In genomic region chr17:18625509-18626104, GRCh38 we compare ENCODE assay signal across 8 cellular contexts. TPM values are rescaled to one million over a fixed set of nuclear protein-coding genes. Genes with fewer than 3 reads are reported as not detected.
A peak's percentile ranks its signal among the peaks of the same experiment; 100 is the strongest.
DNase-seq lines count a peak whose midpoint lies in the region; ATAC-seq and TF ChIP-seq lines count a peak whose summit lies in the region.
"Not testable (repeated sequence)": the region's sequence is repeated elsewhere in the genome, so short reads cannot be mapped to it uniquely, and the experiment has no call there.

No MANE protein-coding gene starts in this region.

- peak; percentile 91 for DNase-seq in DND-41
- DNase-seq in H7 = peak; percentile 74
- peak; percentile 79 for DNase-seq in NAMALWA (ENCODE audit: low spot score)
- peak; percentile 98 for DNase-seq in activated naive CD4-positive, alpha-beta T cell treated with anti-CD3 and anti-CD28 coated beads for 36 hours
- peak; percentile 50 to 86 for DNase-seq in foreskin fibroblast
- peak; percentile 99 for DNase-seq in stimulated activated CD8-positive, alpha-beta memory T cell treated with anti-CD3 and anti-CD28 coated beads, Interleukin-4, amount 100 ng/mL, for 48 hours

- peak; percentile 95 for ATAC-seq in DND-41 (ENCODE audit: insufficient read depth, low read depth)

- H2AFZ ChIP-seq in DND-41 (ENCODE audit: low read depth, low read length) (peak overlapping the region; percentile 71), SU-DHL-6 (ENCODE audit: low read depth, low read length, severe bottlenecking) (peak overlapping the region; percentile 90)

- not testable (repeated sequence) for H3K79me2 ChIP-seq in DND-41 (ENCODE audit: insufficient read depth, low read length); SU-DHL-6 (ENCODE audit: insufficient read depth, low read length)

- CTCF ChIA-PET in activated naive CD4-positive, alpha-beta T cell treated with anti-CD3 and anti-CD28 coated beads for 36 hours (lab: Charles Lee) = interaction anchor here (0.6 to 1.6 kb wide), 12 partner anchors 26 to 666 kb away, joined by 3 to 11 read pairs (median 3); no protein-coding TSS in a partner anchor

- H3K36me3 ChIP-seq in DND-41 (ENCODE audit: insufficient read depth, low read length); H7 (replicated peaks; ENCODE audit: control insufficient read depth, insufficient read depth, low read length); SU-DHL-6 (ENCODE audit: low read length): not testable (repeated sequence)

- H3K4me2 ChIP-seq in DND-41 (ENCODE audit: insufficient read depth, low read length) = peak overlapping the region; percentile 60
- peak overlapping the region; percentile 37 for H3K4me2 ChIP-seq in SU-DHL-6 (ENCODE audit: low read depth, low read length, poor library complexity, severe bottlenecking)

- not testable (repeated sequence) for H3K27me3 ChIP-seq in DND-41 (ENCODE audit: insufficient read depth, low read length, poor library complexity); H7 (ENCODE audit: control insufficient read depth, insufficient read depth, low read length); SU-DHL-6 (ENCODE audit: low read length)

- not testable (repeated sequence) for H3F3A ChIP-seq in SU-DHL-6 (ENCODE audit: insufficient read depth)

- not testable (repeated sequence) for H3K4me1 Mint-ChIP-seq in activated naive CD4-positive, alpha-beta T cell treated with anti-CD3 and anti-CD28 coated beads for 36 hours (ENCODE audit: low read depth); nephron

- intact Hi-C loops in activated naive CD4-positive, alpha-beta T cell treated with anti-CD3 and anti-CD28 coated beads for 36 hours (cut with micrococcal nuclease) = loop anchor here (10.0 kb wide), 1 partner anchor 379 kb away; the partner anchor contains the start of gene FAM83G

- not testable (repeated sequence) for H3K4me1 ChIP-seq in DND-41 (ENCODE audit: insufficient read depth, low read length)

- not testable (repeated sequence) for H3K9me3 Mint-ChIP-seq in activated naive CD4-positive, alpha-beta T cell treated with anti-CD3 and anti-CD28 coated beads for 36 hours; nephron

- H3K36me3 Mint-ChIP-seq in activated naive CD4-positive, alpha-beta T cell treated with anti-CD3 and anti-CD28 coated beads for 36 hours (ENCODE audit: low read depth); nephron (ENCODE audit: low read depth): not testable (repeated sequence)

- H4K20me1 ChIP-seq in DND-41 (ENCODE audit: insufficient read depth, low read length); SU-DHL-6 (ENCODE audit: low read depth, low read length): not testable (repeated sequence)

- peak; percentile 86 for TF ChIP-seq CTCF in DND-41 (IDR thresholded peaks at IDR 0.05; ENCODE audit: borderline replicate concordance, extremely low read depth, low read length, poor library complexity, severe bottlenecking)
- peak; percentile 91 for TF ChIP-seq CTCF in SU-DHL-6 (IDR thresholded peaks at IDR 0.05; ENCODE audit: insufficient read depth, low read length, poor library complexity, severe bottlenecking)
- TF ChIP-seq CTCF in foreskin fibroblast (IDR thresholded peaks at IDR 0.05; ENCODE audit: low read depth, low read length) = peak; percentile 86
- TF ChIP-seq CTCF in nephron (IDR thresholded peaks at IDR 0.05; ENCODE audit: unreplicated experiment in 3 of 3) = peak; percentile 54 to 67 (median 55)

- H3K27ac Mint-ChIP-seq in activated naive CD4-positive, alpha-beta T cell treated with anti-CD3 and anti-CD28 coated beads for 36 hours = peak overlapping the region; percentile 87
- not testable (repeated sequence) for H3K27ac Mint-ChIP-seq in nephron

- H3K4me3 ChIP-seq in DND-41 (ENCODE audit: low read depth in 1 of 2, low read length in 2 of 2) (peak overlapping the region in 1 of 2 experiments; percentile 54; a peak in 3 of 4 replicates), SU-DHL-6 (ENCODE audit: insufficient read depth, low read length, poor library complexity, severe bottlenecking) (peak overlapping the region; percentile 10), foreskin fibroblast (ENCODE audit: low read depth in 1 of 2, low read length in 2 of 2) (peak overlapping the region; percentile 37 to 58)
- H3K4me3 ChIP-seq in H7 (ENCODE audit: insufficient read depth, low read depth, low read length) = not testable (repeated sequence)

- H3K27me3 Mint-ChIP-seq in activated naive CD4-positive, alpha-beta T cell treated with anti-CD3 and anti-CD28 coated beads for 36 hours (ENCODE audit: low read depth); nephron (ENCODE audit: low read depth): not testable (repeated sequence)

- H3K9me3 ChIP-seq in DND-41 (ENCODE audit: insufficient read depth, low read length, severe bottlenecking); SU-DHL-6 (ENCODE audit: insufficient read depth, low read length): not testable (repeated sequence)

- H3K9ac ChIP-seq in DND-41 (ENCODE audit: low read depth, low read length) = peak overlapping the region; percentile 54
- H3K9ac ChIP-seq in SU-DHL-6 (ENCODE audit: low read length) = peak overlapping the region; percentile 17; the same call in 1 of the 2 replicates

- peak overlapping the region; percentile 90 for H3K4me3 Mint-ChIP-seq in activated naive CD4-positive, alpha-beta T cell treated with anti-CD3 and anti-CD28 coated beads for 36 hours
- peak overlapping the region in 1 of 3 experiments; percentile 16 for H3K4me3 Mint-ChIP-seq in nephron

- not testable (repeated sequence) for H3K9me2 ChIP-seq in SU-DHL-6 (replicated peaks; ENCODE audit: insufficient read depth, low read length)

- H3K27ac ChIP-seq in DND-41 (ENCODE audit: low read length) = peak overlapping the region; percentile 53
- H3K27ac ChIP-seq in SU-DHL-6 (ENCODE audit: low read depth, low read length) = not testable (repeated sequence)

RNA-seq across cellular contexts. Expression of gene TBC1D28, which starts 18.6 kb away (rescaled TPM):
- 0.18 TPM in 1 of 2 replicates, not detected in the other for total RNA-seq in H7 (2014; rRNA removed; shearing (Covaris generic))
- not detected for total RNA-seq in activated naive CD4-positive, alpha-beta T cell treated with anti-CD3 and anti-CD28 coated beads for 36 hours

RNA-seq across cellular contexts. Expression of gene FOXO3B, which starts 56.5 kb away (rescaled TPM):
- 5.1 and 8.7 TPM in 2 replicates for total RNA-seq in H7 (2014; rRNA removed; shearing (Covaris generic))
- 1 to 10 TPM; 2.0 to 2.2 TPM for total RNA-seq in activated naive CD4-positive, alpha-beta T cell treated with anti-CD3 and anti-CD28 coated beads for 36 hours
